In genomic region chr5:152642406-152642805, GRCh38 we compare ENCODE assay signal across 25 cellular contexts.
DNase-seq lines count a peak whose midpoint lies in the region; ATAC-seq and TF ChIP-seq lines count a peak whose summit lies in the region.
"Had no signal": no experiment of that assay in that cellular context is flagged by ENCODE, and none has a peak within 500 bp of the region (broad histone marks: within the 10 kb centered on the region; RNA-seq: fewer than 3 reads in every experiment).

No MANE protein-coding gene starts in this region.

- no peak overlapping the region for H4K12ac ChIP-seq in trophoblast cell (ENCODE audit: low read depth, low read length)

- H3K4me1 ChIP-seq in HUES48 (ENCODE audit: control insufficient read depth, insufficient read depth, low read length) (peaks cover 17% of the 10 kb centered on the region), mesendoderm (ENCODE audit: control insufficient read depth, low read depth, low read length) (peaks cover 4% of the 10 kb centered on the region), trophoblast cell (ENCODE audit: control insufficient read depth in 1 of 2, insufficient read depth in 2 of 2, low read length in 2 of 2) (no peaks in the 10 kb centered on the region), thyroid gland (peaks cover 0 to 5% of the 10 kb centered on the region in 2 donors)
- H3K4me1 ChIP-seq: BE2C, BLaER1 had no signal

- H4K8ac ChIP-seq in mesendoderm (ENCODE audit: low read depth, low read length), result no peak overlapping the region
- H4K8ac ChIP-seq in trophoblast cell (ENCODE audit: low read depth, low read length), result no peak overlapping the region

- H3K79me1 ChIP-seq in mesendoderm (ENCODE audit: low read length) (no peaks in the 10 kb centered on the region), trophoblast cell (ENCODE audit: low read length) (no peaks in the 10 kb centered on the region)

- no peak for TF ChIP-seq CTCF in thyroid gland (IDR thresholded peaks at IDR 0.05)

- H3K79me2 ChIP-seq in mesendoderm (ENCODE audit: control insufficient read depth, insufficient read depth, low read length) (no peaks in the 10 kb centered on the region), trophoblast cell (ENCODE audit: control insufficient read depth, insufficient read depth, low read length, poor library complexity) (no peaks in the 10 kb centered on the region)

- no peak for ATAC-seq in HG03159 (IDR thresholded peaks at IDR 0.05; ENCODE audit: unreplicated experiment)
- ATAC-seq in GM21381 (IDR thresholded peaks at IDR 0.05; ENCODE audit: unreplicated experiment), result no peak
- ATAC-seq: GM12878 had no signal

- no peak overlapping the region for H2BK15ac ChIP-seq in mesendoderm (replicated peaks; ENCODE audit: low read depth)

- H3K27ac ChIP-seq in HUES48 (ENCODE audit: low read depth, low read length) (peak overlapping the region; percentile 17), mesendoderm (ENCODE audit: low read depth, low read length) (no peak overlapping the region), trophoblast cell (ENCODE audit: low read depth, low read length) (no peak overlapping the region), thyroid gland (peak overlapping the region in 2 of 3 donors; percentile 50 to 67)
- H3K27ac ChIP-seq: BLaER1 had no signal

- H3K4me3 ChIP-seq in HUES48 (ENCODE audit: low read depth, low read length), result no peak overlapping the region
- H3K4me3 ChIP-seq in mesendoderm (ENCODE audit: low read length), result no peak overlapping the region
- H3K4me3 ChIP-seq in trophoblast cell (ENCODE audit: low read depth, low read length), result no peak overlapping the region
- H3K4me3 ChIP-seq in thyroid gland (replicated peaks in 1 of 3), result no peak overlapping the region
- H3K4me3 ChIP-seq: BLaER1, GM12878 had no signal

- H2AK5ac ChIP-seq in mesendoderm (ENCODE audit: low read length) (no peak overlapping the region), trophoblast cell (ENCODE audit: low read length) (no peak overlapping the region)

- H3K18ac ChIP-seq in mesendoderm (ENCODE audit: low read length), result peak overlapping the region; percentile 75
- no peak overlapping the region for H3K18ac ChIP-seq in trophoblast cell (ENCODE audit: low read length)

- peaks cover 35% of the 10 kb centered on the region for H3K27me3 ChIP-seq in HUES48 (ENCODE audit: control insufficient read depth, insufficient read depth, low read length)
- no peaks in the 10 kb centered on the region for H3K27me3 ChIP-seq in mesendoderm (ENCODE audit: insufficient read depth, low read length, poor library complexity)
- H3K27me3 ChIP-seq in trophoblast cell (ENCODE audit: insufficient read depth, low read length), result no peaks in the 10 kb centered on the region
- H3K27me3 ChIP-seq in thyroid gland, result no peaks in the 10 kb centered on the region
- H3K27me3 ChIP-seq: BE2C, BLaER1 had no signal

- no peak overlapping the region for H3K56ac ChIP-seq in mesendoderm (ENCODE audit: low read length)

- H3K4ac ChIP-seq in mesendoderm (ENCODE audit: low read depth, low read length) (no peak overlapping the region), trophoblast cell (ENCODE audit: low read depth, low read length) (no peak overlapping the region)

- no peak overlapping the region for H3K23ac ChIP-seq in mesendoderm (ENCODE audit: low read length)
- H3K23ac ChIP-seq in trophoblast cell (ENCODE audit: low read length), result no peak overlapping the region

- no peaks in the 10 kb centered on the region for H3K36me3 ChIP-seq in HUES48 (ENCODE audit: control insufficient read depth, insufficient read depth, low read length)
- H3K36me3 ChIP-seq in mesendoderm (ENCODE audit: control insufficient read depth, insufficient read depth, low read length), result no peaks in the 10 kb centered on the region
- no peaks in the 10 kb centered on the region for H3K36me3 ChIP-seq in trophoblast cell (ENCODE audit: control insufficient read depth in 1 of 2, insufficient read depth in 2 of 2, low read length in 2 of 2)
- H3K36me3 ChIP-seq in thyroid gland, result no peaks in the 10 kb centered on the region
- H3K36me3 ChIP-seq: BE2C, BLaER1 had no signal

- peak; percentile 57 for DNase-seq in mesendoderm
- peak; percentile 70 to 87 for DNase-seq in trophoblast cell
- peak; percentile 18 to 29 for DNase-seq in thyroid gland
- no peak for DNase-seq in NCI-H2227 treated with DMSO at 0.1 percent for 48 hours (lab: John Stamatoyannopoulos, UW)
- DNase-seq in SIG-M5 (lab: John Stamatoyannopoulos, UW), result no peak
- DNase-seq: 8988T; ACHN; BE2C; C1 segment of cervical spinal cord; CD4-positive, alpha-beta memory T cell; CD4-positive, CD25-positive, alpha-beta regulatory T cell; CD8-positive, alpha-beta memory T cell; COR-L47; DMS 273 treated with DMSO at 0.1 percent for 48 hours; DMS153; DMS53; DMS79; DND-41; EL; GDM1 had no signal

- H3K4me2 ChIP-seq in mesendoderm (ENCODE audit: low read length), result no peak overlapping the region
- no peak overlapping the region for H3K4me2 ChIP-seq in trophoblast cell (ENCODE audit: low read length)
- H3K4me2 ChIP-seq: BLaER1 had no signal

- no peak overlapping the region for H2BK120ac ChIP-seq in mesendoderm (ENCODE audit: low read depth, low read length)
- no peak overlapping the region for H2BK120ac ChIP-seq in trophoblast cell (ENCODE audit: insufficient read depth, low read length, poor library complexity)

- no peak overlapping the region for H3K14ac ChIP-seq in trophoblast cell (ENCODE audit: low read length)

- H3K9ac ChIP-seq in HUES48 (ENCODE audit: low read depth, low read length), result no peak overlapping the region
- no peak overlapping the region for H3K9ac ChIP-seq in mesendoderm (ENCODE audit: low read length)
- H3K9ac ChIP-seq in trophoblast cell (ENCODE audit: low read length), result no peak overlapping the region
- H3K9ac ChIP-seq: BLaER1 had no signal

- no peak for TF ChIP-seq POLR2A in thyroid gland (IDR thresholded peaks at IDR 0.05)

- H2BK12ac ChIP-seq in trophoblast cell (ENCODE audit: low read length), result no peak overlapping the region

- H3K9me3 ChIP-seq in HUES48 (ENCODE audit: control insufficient read depth, insufficient read depth, low read length), result no peaks in the 10 kb centered on the region
- no peaks in the 10 kb centered on the region for H3K9me3 ChIP-seq in trophoblast cell (ENCODE audit: insufficient read depth, low read depth, low read length)
- H3K9me3 ChIP-seq in thyroid gland, result no peaks in the 10 kb centered on the region
- H3K9me3 ChIP-seq: BE2C, BLaER1 had no signal

- no peak overlapping the region for H4K91ac ChIP-seq in trophoblast cell (ENCODE audit: low read depth, low read length)

- H4K5ac ChIP-seq in mesendoderm (ENCODE audit: low read length), result no peak overlapping the region

- intact Hi-C loops in thyroid gland (cut with DNase I), result no loop called here

- H2AFZ ChIP-seq in trophoblast cell (ENCODE audit: insufficient read depth, low read length, poor library complexity), result no peak overlapping the region

- WGBS in mesendoderm (ENCODE audit: extremely low coverage, insufficient coverage, low lambda C conversion rate), result no CpG with 5 or more reads among the region's 6 CpGs
- no CpG with 5 or more reads among the region's 6 CpGs for WGBS in trophoblast cell (ENCODE audit: extremely low coverage, insufficient coverage, insufficient read length)
- WGBS in thyroid gland, 2 donors, result 75 to 76% methylated on average over 6 of the region's 6 CpGs

- H2BK5ac ChIP-seq in mesendoderm (ENCODE audit: low read length) (no peak overlapping the region), trophoblast cell (ENCODE audit: low read depth, low read length, poor library complexity) (no peak overlapping the region)

Comparison
In these comparisons a context has a peak if more than half of its experiments do, and no peak if none do; other contexts are left out.
1. H3K27ac ChIP-seq: peak in HUES48 (single experiment) and thyroid gland (2 of 3); none in mesendoderm (single experiment) and trophoblast cell (single experiment).
2. DNase-seq: peak in mesendoderm (single experiment), trophoblast cell (2 of 2) and thyroid gland (2 of 2); none in NCI-H2227 treated with DMSO at 0.1 percent for 48 hours (single experiment) and SIG-M5 (single experiment).